Comparison of ENCODE assay signal across 1 cellular context in the genomic region with DNA sequence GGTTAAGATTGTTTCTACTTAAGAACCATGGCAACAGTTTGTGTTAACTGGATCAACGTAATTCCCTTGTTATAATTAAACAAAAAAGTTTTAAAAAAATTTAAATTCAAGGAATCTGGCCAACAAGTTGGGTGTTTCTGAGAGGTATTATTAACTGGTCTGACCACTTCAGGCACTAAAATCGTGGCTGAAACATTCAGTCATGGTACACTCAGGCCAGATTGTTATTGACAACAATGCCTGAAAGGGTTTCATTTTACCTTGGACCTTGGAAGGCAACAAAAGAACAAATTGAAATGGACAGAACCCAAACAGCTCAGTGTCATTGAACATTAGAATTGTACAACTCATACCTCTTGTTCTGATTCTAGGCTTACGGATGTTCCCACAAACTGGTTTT.
TF ChIP-seq lines count a peak whose summit lies in the region.

No MANE protein-coding gene starts in this region.

TF ChIP-seq in IMR-90, 13 proteins besides CTCF, POLR2A, EP300 and RAD21:
- TF ChIP-seq CEBPB (IDR thresholded peaks at IDR 0.05; ENCODE audit: low read depth, low read length) (no peak), MAZ (IDR thresholded peaks at IDR 0.05; ENCODE audit: borderline replicate concordance, low read depth, low read length) (no peak), RCOR1 (IDR thresholded peaks at IDR 0.05; ENCODE audit: insufficient replicate concordance, low read length) (no peak), CHD1 (IDR thresholded peaks at IDR 0.05; ENCODE audit: low read depth, low read length) (no peak), FOS (IDR thresholded peaks at IDR 0.05; ENCODE audit: low read depth, low read length) (no peak), MAFK (IDR thresholded peaks at IDR 0.05; ENCODE audit: low read depth, low read length) (no peak), BHLHE40 (IDR thresholded peaks at IDR 0.05; ENCODE audit: low read depth, low read length) (no peak)
- TF ChIP-seq, protein P1, sequence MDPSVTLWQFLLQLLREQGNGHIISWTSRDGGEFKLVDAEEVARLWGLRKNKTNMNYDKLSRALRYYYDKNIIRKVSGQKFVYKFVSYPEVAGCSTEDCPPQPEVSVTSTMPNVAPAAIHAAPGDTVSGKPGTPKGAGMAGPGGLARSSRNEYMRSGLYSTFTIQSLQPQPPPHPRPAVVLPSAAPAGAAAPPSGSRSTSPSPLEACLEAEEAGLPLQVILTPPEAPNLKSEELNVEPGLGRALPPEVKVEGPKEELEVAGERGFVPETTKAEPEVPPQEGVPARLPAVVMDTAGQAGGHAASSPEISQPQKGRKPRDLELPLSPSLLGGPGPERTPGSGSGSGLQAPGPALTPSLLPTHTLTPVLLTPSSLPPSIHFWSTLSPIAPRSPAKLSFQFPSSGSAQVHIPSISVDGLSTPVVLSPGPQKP (IDR thresholded peaks at IDR 0.05; ENCODE audit: borderline replicate concordance, low read depth, low read length), result no peak
